In genomic region chr13:27969073-27969865, GRCh38 we compare ENCODE assay signal across 12 cellular contexts. TPM values are rescaled to one million over a fixed set of nuclear protein-coding genes. Genes with fewer than 3 reads are reported as not detected.
DNase-seq lines count a peak whose midpoint lies in the region; TF ChIP-seq lines count a peak whose summit lies in the region.
"Had no signal": no experiment of that assay in that cellular context is flagged by ENCODE, and none has a peak within 500 bp of the region (broad histone marks: within the 10 kb centered on the region; RNA-seq: fewer than 3 reads in every experiment).

A gene with protein sequence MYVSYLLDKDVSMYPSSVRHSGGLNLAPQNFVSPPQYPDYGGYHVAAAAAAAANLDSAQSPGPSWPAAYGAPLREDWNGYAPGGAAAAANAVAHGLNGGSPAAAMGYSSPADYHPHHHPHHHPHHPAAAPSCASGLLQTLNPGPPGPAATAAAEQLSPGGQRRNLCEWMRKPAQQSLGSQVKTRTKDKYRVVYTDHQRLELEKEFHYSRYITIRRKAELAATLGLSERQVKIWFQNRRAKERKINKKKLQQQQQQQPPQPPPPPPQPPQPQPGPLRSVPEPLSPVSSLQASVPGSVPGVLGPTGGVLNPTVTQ (minus strand): TSS chr13:27969315. CDS start chr13:27969006, 309 bp downstream.

- H3K4me1 Mint-ChIP-seq in progenitor cell of endocrine pancreas (ENCODE audit: low read depth): peaks cover 46% of the 10 kb centered on the region

- no peaks in the 10 kb centered on the region for H3K9me3 Mint-ChIP-seq in progenitor cell of endocrine pancreas (ENCODE audit: low read depth)
- H3K9me3 Mint-ChIP-seq: HFFc6 had no signal

- TF ChIP-seq CTCF in progenitor cell of endocrine pancreas (IDR thresholded peaks at IDR 0.05; ENCODE audit: unreplicated experiment): no peak

- WGBS in ectodermal cell, 2 experiments: 1% methylated on average over 35 of the region's 35 CpGs

- peaks cover 45% of the 10 kb centered on the region for H3K4me1 ChIP-seq in ectodermal cell (ENCODE audit: control insufficient read depth, insufficient read depth, low read length)

- H3K27ac ChIP-seq in ectodermal cell (ENCODE audit: insufficient read depth, low read depth, low read length, poor library complexity, severe bottlenecking): no peak within 1 kb of the TSS
- H3K27ac ChIP-seq: gastrocnemius medialis, right atrium auricular region had no signal

- peak; percentile 1 for DNase-seq in NCI-H345 (lab: John Stamatoyannopoulos, UW)
- no peak for DNase-seq in NCI-H345 treated with DMSO at 0.1 percent for 48 hours (lab: John Stamatoyannopoulos, UW; ENCODE audit: unreplicated experiment)
- DNase-seq in NCI-H2196 (lab: John Stamatoyannopoulos, UW; ENCODE audit: unreplicated experiment): peak; percentile 45
- no peak for DNase-seq in progenitor cell of endocrine pancreas (ENCODE audit: low spot score, unreplicated experiment)
- DNase-seq in AG08396 (ENCODE audit: low spot score): no peak
- DNase-seq in C1 segment of cervical spinal cord (lab: John Stamatoyannopoulos, UW): no peak
- DNase-seq in NCI-H1436 treated with DMSO at 0.1 percent for 48 hours (lab: John Stamatoyannopoulos, UW): no peak
- DNase-seq: gastrocnemius medialis, HFFc6 had no signal

- H3K36me3 Mint-ChIP-seq in progenitor cell of endocrine pancreas (ENCODE audit: insufficient read depth): no peaks in the 10 kb centered on the region

- peak within 1 kb of the TSS; percentile 22 for H3K4me3 ChIP-seq in ectodermal cell (ENCODE audit: insufficient read depth, low read depth, low read length)
- H3K4me3 ChIP-seq: right atrium auricular region had no signal

- no peaks in the 10 kb centered on the region for H3K36me3 ChIP-seq in ectodermal cell (ENCODE audit: control insufficient read depth, insufficient read depth, low read length)
- H3K36me3 ChIP-seq: gastrocnemius medialis, right atrium auricular region had no signal

- peaks cover 100% of the 10 kb centered on the region for H3K27me3 ChIP-seq in ectodermal cell (ENCODE audit: control insufficient read depth, insufficient read depth, low read length, poor library complexity, severe bottlenecking)

- peak within 1 kb of the TSS; percentile 87 for H3K4me3 Mint-ChIP-seq in progenitor cell of endocrine pancreas (ENCODE audit: low read depth)
- H3K4me3 Mint-ChIP-seq: HFFc6 had no signal

- H3K27me3 Mint-ChIP-seq in progenitor cell of endocrine pancreas: peaks cover 64% of the 10 kb centered on the region

- H3K9me3 ChIP-seq in ectodermal cell (ENCODE audit: control insufficient read depth, low read length): no peaks in the 10 kb centered on the region
- H3K9me3 ChIP-seq: gastrocnemius medialis, right atrium auricular region had no signal

- peak within 1 kb of the TSS; percentile 53 for H3K27ac Mint-ChIP-seq in progenitor cell of endocrine pancreas
- H3K27ac Mint-ChIP-seq: HFFc6 had no signal

RNA-seq across cellular contexts. Expression of the gene that starts here (rescaled TPM):
- 1.1 TPM for polyA plus RNA-seq in ectodermal cell (2013, experiment 1 of 4)
- polyA plus RNA-seq in ectodermal cell (2013, experiment 2 of 4): 0.66 TPM
- 2.7 TPM for polyA plus RNA-seq in ectodermal cell (2013, experiment 3 of 4)
- polyA plus RNA-seq in ectodermal cell (2013, experiment 4 of 4): 0.28 TPM
- 24.8 and 31.0 TPM in 2 replicates for total RNA-seq in progenitor cell of endocrine pancreas
- total RNA-seq: HFFc6, right atrium auricular region, temporal lobe had no signal

Comparison
In these comparisons a context has a peak if more than half of its experiments do, and no peak if none do; other contexts are left out.
1. DNase-seq: peak in NCI-H345 (single experiment) and NCI-H2196 (single experiment); none in NCI-H345 treated with DMSO at 0.1 percent for 48 hours (single experiment), progenitor cell of endocrine pancreas (single experiment), AG08396 (single experiment), C1 segment of cervical spinal cord (0 of 14) and NCI-H1436 treated with DMSO at 0.1 percent for 48 hours (single experiment).